9 cellular contexts compared by ENCODE assay signal in genomic region chr14:75068294-75069020, GRCh38. TPM values are rescaled to one million over a fixed set of nuclear protein-coding genes. Genes with fewer than 3 reads are reported as not detected.
A peak's percentile ranks its signal among the peaks of the same experiment; 100 is the strongest.
DNase-seq lines count a peak whose midpoint lies in the region; ATAC-seq, FAIRE-seq and TF ChIP-seq lines count a peak whose summit lies in the region.
"Had no signal": no experiment of that assay in that cellular context is flagged by ENCODE, and none has a peak within 500 bp of the region (broad histone marks: within the 10 kb centered on the region; RNA-seq: fewer than 3 reads in every experiment).

No MANE protein-coding gene starts in this region.

- H2AFZ ChIP-seq in SK-N-SH (ENCODE audit: low read depth): peak overlapping the region; percentile 85

- no peaks in the 10 kb centered on the region for H3K27me3 Mint-ChIP-seq in activated CD4-positive, alpha-beta T cell treated with anti-CD3 and anti-CD28 coated beads, Interleukin-2, amount 10 ng/mL, durations not matched to agents 7 days and 5 days
- H3K27me3 Mint-ChIP-seq: activated naive CD4-positive, alpha-beta T cell treated with anti-CD3 and anti-CD28 coated beads, Interleukin-2, amount 50 U/mL, for 24 hours had no signal

- peak; percentile 15 for FAIRE-seq in H54 (lab: Jason Lieb, UNC)

- H3K9me2 ChIP-seq in SK-N-SH: no peaks in the 10 kb centered on the region

- H3K4me3 Mint-ChIP-seq in activated CD4-positive, alpha-beta T cell treated with anti-CD3 and anti-CD28 coated beads, Interleukin-2, amount 10 ng/mL, durations not matched to agents 7 days and 5 days: no peak overlapping the region
- H3K4me3 Mint-ChIP-seq: activated naive CD4-positive, alpha-beta T cell treated with anti-CD3 and anti-CD28 coated beads, Interleukin-2, amount 50 U/mL, for 24 hours had no signal

- peaks cover 26% of the 10 kb centered on the region for H3K4me1 Mint-ChIP-seq in activated CD4-positive, alpha-beta T cell treated with anti-CD3 and anti-CD28 coated beads, Interleukin-2, amount 10 ng/mL, durations not matched to agents 7 days and 5 days

- H3K36me3 ChIP-seq in SK-N-SH (replicated peaks in 1 of 2; ENCODE audit: control insufficient read depth in 1 of 2, insufficient read depth in 2 of 2, low read length in 1 of 2) (no peaks in the 10 kb centered on the region), spleen (no peaks in the 10 kb centered on the region)

- no peaks in the 10 kb centered on the region for H3K9me3 ChIP-seq in SK-N-SH
- no peaks in the 10 kb centered on the region for H3K9me3 ChIP-seq in right cardiac atrium (ENCODE audit: control insufficient read depth, low read length)
- no peaks in the 10 kb centered on the region for H3K9me3 ChIP-seq in spleen

- DNase-seq in H54 (ENCODE audit: insufficient read length, low spot score) (no peak), SK-N-SH (peak; percentile 29), right cardiac atrium (no peak), spleen (no peak), H4 (ENCODE audit: low spot score) (no peak)
- DNase-seq in activated CD4-positive, alpha-beta T cell treated with anti-CD3 and anti-CD28 coated beads, Interleukin-2, amount 10 ng/mL, durations not matched to agents 7 days and 5 days: no peak

- CTCF ChIA-PET in SK-N-SH (lab: Yijun Ruan, JAX): interaction anchor here (0.8 to 2.2 kb wide), 6 partner anchors 8 to 208 kb away, joined by 3 to 8 read pairs (median 4); no protein-coding TSS in a partner anchor
- CTCF ChIA-PET in activated CD4-positive, alpha-beta T cell treated with anti-CD3 and anti-CD28 coated beads, Interleukin-2, amount 10 ng/mL, durations not matched to agents 7 days and 5 days (lab: Charles Lee): interaction anchor here (0.6 to 1.4 kb wide), 6 partner anchors 8 to 450 kb away, joined by 3 to 5 read pairs (median 3); no protein-coding TSS in a partner anchor

- no peak for TF ChIP-seq POLR2A in H54 (IDR thresholded peaks at IDR 0.05; ENCODE audit: low read depth, low read length)
- TF ChIP-seq POLR2A in spleen (IDR thresholded peaks at IDR 0.05): no peak

- intact Hi-C loops in right cardiac atrium (cut with DNase I) (loop anchor here in 1 of 4 donors (10.0 kb wide), 1 partner anchor 64 kb away; the partner anchor contains the start of gene EIF2B2), spleen (cut with DNase I; ENCODE audit: low total_unique reads) (no loop called here)

- TF ChIP-seq EP300 in SK-N-SH (IDR thresholded peaks at IDR 0.05; ENCODE audit: borderline replicate concordance in 1 of 2, low read depth in 1 of 2, low read length in 1 of 2): peak in 1 of 2 experiments; percentile 77; a peak in 2 of 4 replicates

- H3K36me3 Mint-ChIP-seq in activated CD4-positive, alpha-beta T cell treated with anti-CD3 and anti-CD28 coated beads, Interleukin-2, amount 10 ng/mL, durations not matched to agents 7 days and 5 days (ENCODE audit: low read depth): no peaks in the 10 kb centered on the region
- H3K36me3 Mint-ChIP-seq: activated naive CD4-positive, alpha-beta T cell treated with anti-CD3 and anti-CD28 coated beads, Interleukin-2, amount 50 U/mL, for 24 hours had no signal

- H3K27ac ChIP-seq in SK-N-SH (ENCODE audit: low read depth in 2 of 2, low read length in 1 of 2) (peak overlapping the region; percentile 84 to 98), right cardiac atrium (ENCODE audit: low read length) (peak overlapping the region; percentile 83), spleen (peak overlapping the region; percentile 59 to 88 (median 82))

- H3K27me3 ChIP-seq in SK-N-SH (ENCODE audit: insufficient read depth) (no peaks in the 10 kb centered on the region), right cardiac atrium (ENCODE audit: control insufficient read depth, insufficient read depth) (no peaks in the 10 kb centered on the region), spleen (replicated peaks in 1 of 7) (no peaks in the 10 kb centered on the region)

- H3K4me2 ChIP-seq in SK-N-SH: peak overlapping the region; percentile 84

- WGBS in SK-N-SH (ENCODE audit: low lambda C conversion rate): 10% methylated on average over 13 of the region's 13 CpGs
- WGBS in right cardiac atrium: 12% methylated on average over 13 of the region's 13 CpGs
- WGBS in spleen, 5 donors: 34 to 49% (median 38%) methylated on average over 13 of the region's 13 CpGs

- H3K27ac Mint-ChIP-seq in activated CD4-positive, alpha-beta T cell treated with anti-CD3 and anti-CD28 coated beads, Interleukin-2, amount 10 ng/mL, durations not matched to agents 7 days and 5 days: no peak overlapping the region
- H3K27ac Mint-ChIP-seq: activated naive CD4-positive, alpha-beta T cell treated with anti-CD3 and anti-CD28 coated beads, Interleukin-2, amount 50 U/mL, for 24 hours had no signal

- peaks cover 11% of the 10 kb centered on the region for H3F3A ChIP-seq in SK-N-SH (replicated peaks; ENCODE audit: insufficient read depth)

- peak overlapping the region; percentile 59 to 69 for H3K4me3 ChIP-seq in SK-N-SH (ENCODE audit: low read depth in 2 of 2, low read length in 1 of 2)
- H3K4me3 ChIP-seq in right cardiac atrium (ENCODE audit: low read length): peak overlapping the region; percentile 43
- H3K4me3 ChIP-seq in spleen: peak overlapping the region; percentile 34 to 81 (median 56)

- H3K9me3 Mint-ChIP-seq in activated CD4-positive, alpha-beta T cell treated with anti-CD3 and anti-CD28 coated beads, Interleukin-2, amount 10 ng/mL, durations not matched to agents 7 days and 5 days: no peaks in the 10 kb centered on the region
- H3K9me3 Mint-ChIP-seq: activated naive CD4-positive, alpha-beta T cell treated with anti-CD3 and anti-CD28 coated beads, Interleukin-2, amount 50 U/mL, for 24 hours had no signal

- TF ChIP-seq CTCF in SK-N-SH (IDR thresholded peaks at IDR 0.05): no peak
- TF ChIP-seq CTCF in spleen (IDR thresholded peaks at IDR 0.05 in 8 of 11, conservative IDR thresholded peaks at IDR 0.05 in 3 of 11): no peak

- no peaks in the 10 kb centered on the region for H4K20me1 ChIP-seq in SK-N-SH (ENCODE audit: insufficient read depth)

- no peak for TF ChIP-seq RAD21 in SK-N-SH (IDR thresholded peaks at IDR 0.05; ENCODE audit: low read length)

- POLR2A ChIA-PET in SK-N-SH (lab: Yijun Ruan, JAX): interaction anchor here (0.7 to 1.9 kb wide), 3 partner anchors 8 to 114 kb away, joined by 3 to 6 read pairs (median 4); partner anchors contain the start of gene PGF
- POLR2A ChIA-PET in activated CD4-positive, alpha-beta T cell treated with anti-CD3 and anti-CD28 coated beads, Interleukin-2, amount 10 ng/mL, durations not matched to agents 7 days and 5 days (lab: Charles Lee): no interaction called here

- no peak for ATAC-seq in right cardiac atrium
- ATAC-seq in GM21717 (IDR thresholded peaks at IDR 0.05; ENCODE audit: unreplicated experiment): no peak
- no peak for ATAC-seq in GM21529 (IDR thresholded peaks at IDR 0.05; ENCODE audit: unreplicated experiment)

- peaks cover 0 to 14% of the 10 kb centered on the region in 2 experiments; a peak in 1 of 4 replicates for H3K4me1 ChIP-seq in SK-N-SH (ENCODE audit: control insufficient read depth in 1 of 2, insufficient read depth in 2 of 2, low read depth in 1 of 2, low read length in 1 of 2)
- H3K4me1 ChIP-seq in right cardiac atrium (ENCODE audit: control insufficient read depth, insufficient read depth, low read length): peaks cover 4% of the 10 kb centered on the region
- peaks cover 5 to 41% (median 28%) of the 10 kb centered on the region in 6 donors for H3K4me1 ChIP-seq in spleen

- H3K9ac ChIP-seq in SK-N-SH: peak overlapping the region; percentile 84

- peaks cover 19% of the 10 kb centered on the region for H3K79me2 ChIP-seq in SK-N-SH (ENCODE audit: insufficient read depth)

RNA-seq across cellular contexts. Expression of gene ZC2HC1C, which starts 1.0 kb away (rescaled TPM):
- polyA plus RNA-seq in SK-N-SH (2012; rRNA removed) (1.2 and 1.4 TPM in 2 replicates), right cardiac atrium (8.4 TPM), spleen (1 to 10 TPM; 1.1 to 2.4 (median 1.2) TPM)
- polyA plus RNA-seq in SK-N-SH (2012; cell fraction: cytosol; rRNA removed): 1.2 TPM in 2 replicates
- polyA plus RNA-seq in SK-N-SH (2012; cell fraction: nucleus; rRNA removed): 1.2 and 2.8 TPM in 2 replicates
- total RNA-seq in right cardiac atrium (10 to 100 TPM in 1 of 4 donors, 1 to 10 TPM in 3; 6.9 to 10.8 (median 9.1) TPM), spleen (1 to 10 TPM in 6 of 7 donors, under 1 TPM in 1; 0.89 to 2.8 (median 1.1) TPM)
- 1 to 10 TPM; 3.1 to 3.3 TPM for total RNA-seq in activated CD4-positive, alpha-beta T cell treated with anti-CD3 and anti-CD28 coated beads, Interleukin-2, amount 10 ng/mL, durations not matched to agents 7 days and 5 days
- total RNA-seq in H4 (2014; rRNA removed; shearing (Covaris generic)): 0.21 and 2.7 TPM in 2 replicates

RNA-seq across cellular contexts. Expression of gene ACYP1, which starts 4.6 kb away (rescaled TPM):
- 53.5 and 70.1 TPM in 2 replicates for polyA plus RNA-seq in SK-N-SH (2012; rRNA removed)
- 86.5 and 95.9 TPM in 2 replicates for polyA plus RNA-seq in SK-N-SH (2012; cell fraction: cytosol; rRNA removed)
- 26.7 and 40.9 TPM in 2 replicates for polyA plus RNA-seq in SK-N-SH (2012; cell fraction: nucleus; rRNA removed)
- 10 to 100 TPM; 10.2 to 14.2 (median 11.5) TPM for total RNA-seq in right cardiac atrium
- polyA plus RNA-seq in right cardiac atrium: 24.0 TPM
- total RNA-seq in spleen: 10 to 100 TPM in 6 of 7 donors, 1 to 10 TPM in 1; 6.8 to 27.7 (median 15.8) TPM
- polyA plus RNA-seq in spleen: 10 to 100 TPM; 20.2 to 24.1 (median 21.3) TPM
- 10 to 100 TPM; 52.4 to 62.0 TPM for total RNA-seq in activated CD4-positive, alpha-beta T cell treated with anti-CD3 and anti-CD28 coated beads, Interleukin-2, amount 10 ng/mL, durations not matched to agents 7 days and 5 days
- 9.7 and 14.8 TPM in 2 replicates for total RNA-seq in H4 (2014; rRNA removed; shearing (Covaris generic))

RNA-seq across cellular contexts. Expression of gene MLH3, which starts 17.2 kb away (rescaled TPM):
- 3.8 and 4.7 TPM in 2 replicates for polyA plus RNA-seq in SK-N-SH (2012; rRNA removed)
- polyA plus RNA-seq in SK-N-SH (2012; cell fraction: cytosol; rRNA removed): 2.9 and 3.8 TPM in 2 replicates
- polyA plus RNA-seq in SK-N-SH (2012; cell fraction: nucleus; rRNA removed): 12.6 and 15.9 TPM in 2 replicates
- 10 to 100 TPM; 23.2 to 27.7 (median 25.1) TPM for total RNA-seq in right cardiac atrium
- 12.5 TPM for polyA plus RNA-seq in right cardiac atrium
- 10 to 100 TPM; 24.8 to 37.7 (median 33.3) TPM for total RNA-seq in spleen
- 10 to 100 TPM; 14.8 to 19.8 (median 15.7) TPM for polyA plus RNA-seq in spleen
- total RNA-seq in activated CD4-positive, alpha-beta T cell treated with anti-CD3 and anti-CD28 coated beads, Interleukin-2, amount 10 ng/mL, durations not matched to agents 7 days and 5 days: 10 to 100 TPM; 17.0 to 17.3 TPM
- total RNA-seq in H4 (2014; rRNA removed; shearing (Covaris generic)): 6.6 and 11.8 TPM in 2 replicates

RNA-seq across cellular contexts. Expression of gene NEK9, which starts 58.4 kb away (rescaled TPM):
- polyA plus RNA-seq in SK-N-SH (2012; rRNA removed) (48.1 and 53.3 TPM in 2 replicates), right cardiac atrium (48.5 TPM), spleen (10 to 100 TPM; 31.7 to 38.8 (median 33.0) TPM)
- polyA plus RNA-seq in SK-N-SH (2012; cell fraction: cytosol; rRNA removed): 50.2 and 51.3 TPM in 2 replicates
- polyA plus RNA-seq in SK-N-SH (2012; cell fraction: nucleus; rRNA removed): 111 and 119 TPM in 2 replicates
- total RNA-seq in right cardiac atrium (100 to 1,000 TPM; 112 to 129 (median 123) TPM), spleen (100 to 1,000 TPM in 1 of 7 donors, 10 to 100 TPM in 6; 68.5 to 102 (median 86.5) TPM)
- total RNA-seq in activated CD4-positive, alpha-beta T cell treated with anti-CD3 and anti-CD28 coated beads, Interleukin-2, amount 10 ng/mL, durations not matched to agents 7 days and 5 days: 10 to 100 TPM; 74.9 to 81.6 TPM
- total RNA-seq in H4 (2014; rRNA removed; shearing (Covaris generic)): 0.06 and 0.12 TPM in 2 replicates
